In the genomic region with DNA sequence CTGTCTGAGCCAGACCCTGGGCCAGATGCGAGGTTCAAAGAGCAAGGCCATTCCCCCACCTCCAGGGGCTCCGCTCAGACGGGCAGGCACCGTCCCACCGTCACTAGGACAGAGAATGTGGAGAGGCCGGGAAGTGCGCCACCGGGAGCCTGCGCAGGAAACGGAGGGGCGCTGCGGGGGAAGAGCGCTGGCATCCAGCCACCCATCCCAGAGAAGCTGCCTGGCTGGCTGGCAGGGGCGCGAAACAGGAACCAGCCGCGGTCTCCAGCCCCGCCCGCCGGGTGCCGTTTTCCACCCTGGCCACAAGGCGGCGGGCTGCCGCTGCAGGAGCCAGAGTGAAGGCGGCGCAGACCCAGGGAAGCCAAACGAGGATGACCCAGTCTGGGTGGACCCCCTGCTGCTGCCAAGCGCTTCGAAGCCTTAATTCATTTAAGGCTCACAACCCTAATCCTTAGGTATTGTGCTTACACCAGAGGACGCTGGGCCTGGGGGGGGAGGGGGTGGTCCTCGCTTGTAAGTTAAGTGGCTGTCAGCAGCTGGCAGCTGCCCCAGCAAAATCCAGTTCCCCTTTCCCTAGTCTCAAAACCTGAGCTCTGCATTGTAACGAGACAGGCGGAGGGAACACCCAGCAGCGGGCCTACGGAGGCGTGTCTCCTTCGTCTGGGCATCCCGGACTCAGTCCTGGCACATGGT, we compare ENCODE assay signal across 2 cellular contexts.
TF ChIP-seq lines count a peak whose summit lies in the region.

No MANE protein-coding gene starts in this region.

TF ChIP-seq in Ishikawa, 13 proteins besides CTCF, POLR2A, EP300 and RAD21:
- TF ChIP-seq, protein P1, sequence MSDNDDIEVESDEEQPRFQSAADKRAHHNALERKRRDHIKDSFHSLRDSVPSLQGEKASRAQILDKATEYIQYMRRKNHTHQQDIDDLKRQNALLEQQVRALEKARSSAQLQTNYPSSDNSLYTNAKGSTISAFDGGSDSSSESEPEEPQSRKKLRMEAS (IDR thresholded peaks at IDR 0.05), result peak; percentile 49; the same call in 1 of the 2 replicates
- 0 out of 2 replicates have a peak, but pooled peaks have one; percentile 36 for TF ChIP-seq YY1 (IDR thresholded peaks at IDR 0.05; ENCODE audit: low read depth)
- TF ChIP-seq ZBTB7A (IDR thresholded peaks at IDR 0.05; ENCODE audit: low read depth), result 0 out of 2 replicates have a peak, but pooled peaks have one; percentile 45
- TF ChIP-seq NFIC (IDR thresholded peaks at IDR 0.05), result peak; percentile 79
- peak; percentile 57; the same call in 1 of the 2 replicates for TF ChIP-seq EGR1 (IDR thresholded peaks at IDR 0.05)
- peak; percentile 6; the same call in 1 of the 2 replicates for TF ChIP-seq TEAD4 (IDR thresholded peaks at IDR 0.05)

TF ChIP-seq in H1, 55 proteins besides CTCF, POLR2A, EP300 and RAD21:
- TF ChIP-seq SP1 (IDR thresholded peaks at IDR 0.05; ENCODE audit: low read depth, low read length) (0 out of 2 replicates have a peak, but pooled peaks have one; percentile 16), TAF7 (optimal IDR thresholded peaks at IDR 0.05; ENCODE audit: borderline replicate concordance, low read depth, low read length) (peak; percentile 26), CREB1 (IDR thresholded peaks at IDR 0.05) (peak; percentile 28; the same call in 1 of the 2 replicates), ASH2L (IDR thresholded peaks at IDR 0.05; ENCODE audit: low read length) (peak; percentile 25), YY1 (IDR thresholded peaks at IDR 0.05; ENCODE audit: low read depth, low read length) (peak; percentile 54; the same call in 1 of the 2 replicates), JUND (IDR thresholded peaks at IDR 0.05; ENCODE audit: low read length) (peak; percentile 31; the same call in 1 of the 2 replicates), E2F6 (IDR thresholded peaks at IDR 0.05) (0 out of 2 replicates have a peak, but pooled peaks have one; percentile 11), TEAD4 (IDR thresholded peaks at IDR 0.05; ENCODE audit: low read depth, low read length) (0 out of 2 replicates have a peak, but pooled peaks have one; percentile 1), EGR1 (IDR thresholded peaks at IDR 0.05; ENCODE audit: borderline replicate concordance, low read depth, low read length) (0 out of 2 replicates have a peak, but pooled peaks have one; percentile 5), GABPA (IDR thresholded peaks at IDR 0.05; ENCODE audit: borderline replicate concordance, insufficient read depth, low read length) (peak; percentile 72; the same call in 1 of the 2 replicates), KDM1A (IDR thresholded peaks at IDR 0.05; ENCODE audit: borderline replicate concordance, low read length) (0 out of 2 replicates have a peak, but pooled peaks have one; percentile 17)
- TF ChIP-seq, protein P1 (IDR thresholded peaks at IDR 0.05), result peak; percentile 44; the same call in 1 of the 2 replicates
